10 cellular contexts compared by ENCODE assay signal in genomic region chrX:33211356-33212254, GRCh38. TPM values are rescaled to one million over a fixed set of nuclear protein-coding genes. Genes with fewer than 3 reads are reported as not detected.
DNase-seq lines count a peak whose midpoint lies in the region; TF ChIP-seq lines count a peak whose summit lies in the region.
"Had no signal": no experiment of that assay in that cellular context is flagged by ENCODE, and none has a peak within 500 bp of the region (broad histone marks: within the 10 kb centered on the region; RNA-seq: fewer than 3 reads in every experiment).

Gene DMD, minus strand, starts transcription at chrX:33211549. Its CDS starts 237 bp downstream, at chrX:33211312.

- H3K4me3 ChIP-seq in fibroblast of villous mesenchyme (ENCODE audit: low read depth, low read length), result peak within 1 kb of the TSS; percentile 29
- H3K4me3 ChIP-seq in tibial artery, result peak within 1 kb of the TSS; percentile 53

- CTCF ChIA-PET in RWPE1 (lab: Yijun Ruan, JAX), result no interaction called here

- no peaks in the 10 kb centered on the region for H3K36me3 Mint-ChIP-seq in HFFc6 (ENCODE audit: low read depth)

- peaks cover 0 to 3% (median 0%) of the 10 kb centered on the region in 3 donors for H3K9me3 ChIP-seq in tibial artery

- no peak within 1 kb of the TSS for H3K27ac ChIP-seq in RWPE1
- peak within 1 kb of the TSS; percentile 58 to 71 for H3K27ac ChIP-seq in tibial artery
- H3K27ac ChIP-seq: HL-60 had no signal

- no peaks in the 10 kb centered on the region for H3K4me1 Mint-ChIP-seq in HFFc6 (ENCODE audit: low read depth)

- H3K4me1 ChIP-seq in tibial artery, result peaks cover 0 to 5% (median 0%) of the 10 kb centered on the region in 4 donors

- H3K27me3 ChIP-seq in tibial artery, result no peaks in the 10 kb centered on the region

- intact Hi-C loops in tibial artery (cut with DNase I; ENCODE audit: low total_unique reads), result no loop called here

- H3K36me3 ChIP-seq in tibial artery, result no peaks in the 10 kb centered on the region

- POLR2A ChIA-PET in RWPE1 (lab: Yijun Ruan, JAX; ENCODE audit: low non-redundant PET), result no interaction called here

- no peaks in the 10 kb centered on the region; the same call in 1 of the 2 replicates for H3K9me3 Mint-ChIP-seq in HFFc6

- no peaks in the 10 kb centered on the region for H3K27me3 Mint-ChIP-seq in HFFc6 (ENCODE audit: insufficient read depth)

- no peak within 1 kb of the TSS for H3K27ac Mint-ChIP-seq in HFFc6

- H3K4me3 Mint-ChIP-seq in HFFc6, result no peak within 1 kb of the TSS

- TF ChIP-seq CTCF in RWPE1 (conservative IDR thresholded peaks at IDR 0.05; ENCODE audit: low read depth), result no peak
- TF ChIP-seq CTCF in fibroblast of villous mesenchyme (IDR thresholded peaks at IDR 0.05; ENCODE audit: insufficient read depth, low read depth, low read length), result no peak
- peak; percentile 25 to 28 for TF ChIP-seq CTCF in tibial artery (IDR thresholded peaks at IDR 0.05)
- TF ChIP-seq CTCF in HFFc6 (IDR thresholded peaks at IDR 0.05), result no peak

- DNase-seq in RWPE1 (ENCODE audit: low spot score), result peak; percentile 5
- DNase-seq in fibroblast of villous mesenchyme (ENCODE audit: low read depth), result peak; percentile 46
- peak; percentile 45 for DNase-seq in mucosa of gallbladder (ENCODE audit: low spot score)
- peak; percentile 48 to 74 for DNase-seq in tibial artery
- DNase-seq in HFFc6, result no peak
- DNase-seq in NCI-H1694 treated with DMSO at 0.1 percent for 48 hours (lab: John Stamatoyannopoulos, UW), result no peak
- DNase-seq in NCI-H345 treated with DMSO at 0.1 percent for 48 hours (lab: John Stamatoyannopoulos, UW; ENCODE audit: unreplicated experiment), result no peak
- no peak for DNase-seq in KBM-7
- DNase-seq: SW 1271 had no signal

- in situ Hi-C loops in KBM-7 (cut with MboI; ENCODE audit: low pct_unique_long_range_greater_than_20kb, low sequenced_read_pairs), result no loop called here

RNA-seq across cellular contexts. Expression of gene DMD, which starts in this region (rescaled TPM):
- total RNA-seq in fibroblast of villous mesenchyme, result 29.0 and 32.4 TPM in 2 replicates
- total RNA-seq in mucosa of gallbladder, result 127 TPM
- 1 to 10 TPM; 4.9 to 6.0 (median 5.5) TPM for total RNA-seq in HFFc6 (2021; fragmentation: NEBNext Ultra II Directional; extraction: Animal tissue kit (Norgen Biotek cat#: 25700))

Comparison
In these comparisons a context has a peak if more than half of its experiments do, and no peak if none do; other contexts are left out.
1. DNase-seq: peak in RWPE1 (single experiment), fibroblast of villous mesenchyme (single experiment), mucosa of gallbladder (single experiment) and tibial artery (2 of 2); none in HFFc6 (single experiment), NCI-H1694 treated with DMSO at 0.1 percent for 48 hours (single experiment), NCI-H345 treated with DMSO at 0.1 percent for 48 hours (single experiment) and KBM-7 (single experiment).
2. CTCF ChIP-seq: peak in tibial artery (2 of 2); none in RWPE1 (single experiment), fibroblast of villous mesenchyme (single experiment) and HFFc6 (single experiment).